Comparison of ENCODE assay signal across 17 cellular contexts in the genomic region with DNA sequence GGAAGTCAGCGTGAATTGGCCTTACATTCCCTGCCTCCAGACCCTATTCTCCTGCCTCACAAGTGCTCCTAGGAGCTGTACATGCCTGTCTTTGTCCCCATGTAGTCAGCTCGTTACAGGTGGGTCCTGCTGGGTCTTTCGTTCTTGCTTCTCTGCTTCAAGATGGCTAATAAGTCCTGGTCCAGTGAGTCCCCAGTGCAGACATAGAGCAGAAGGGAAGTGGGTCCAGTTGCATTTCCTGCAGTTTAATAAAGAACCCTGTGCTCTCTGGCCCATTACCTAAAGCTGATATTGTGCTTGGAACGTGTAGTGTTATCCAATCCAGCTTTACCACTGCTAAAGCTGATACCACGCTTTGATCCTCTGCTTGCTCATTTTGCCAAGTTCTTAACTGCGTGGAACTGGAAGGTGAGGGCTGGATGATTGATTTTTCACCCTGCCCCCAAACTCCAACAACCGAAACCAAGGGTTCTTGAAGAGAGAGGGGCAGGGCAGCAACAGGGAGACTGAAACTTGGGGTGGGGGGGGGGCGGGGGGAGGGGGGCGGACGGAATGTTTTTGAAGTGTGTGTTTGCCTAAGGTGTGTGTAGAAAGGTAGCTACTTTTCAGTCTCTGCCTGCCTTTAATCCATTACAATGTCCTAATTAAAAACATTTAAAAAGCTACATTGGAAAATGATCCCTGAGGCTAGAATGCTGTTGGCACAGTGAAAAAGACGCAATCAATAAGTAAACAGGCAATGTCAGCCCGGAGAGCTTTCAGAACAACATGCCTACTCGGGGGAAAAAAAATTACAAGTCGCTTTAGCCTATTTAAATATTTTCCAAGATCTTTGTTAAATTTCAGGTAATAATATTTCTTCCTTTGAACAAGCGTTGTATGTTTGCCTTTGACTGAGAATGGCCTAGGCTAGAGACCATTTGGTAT. TPM values are rescaled to one million over a fixed set of nuclear protein-coding genes. Genes with fewer than 3 reads are reported as not detected.
A peak's percentile ranks its signal among the peaks of the same experiment; 100 is the strongest.
DNase-seq lines count a peak whose midpoint lies in the region.
"Had no signal": no experiment of that assay in that cellular context is flagged by ENCODE, and none has a peak within 500 bp of the region (broad histone marks: within the 10 kb centered on the region; RNA-seq: fewer than 3 reads in every experiment).

No MANE protein-coding gene starts in this region.

- no peak overlapping the region for H3K4me3 Mint-ChIP-seq in activated naive CD8-positive, alpha-beta T cell treated with anti-CD3 and anti-CD28 coated beads for 36 hours
- H3K4me3 Mint-ChIP-seq: activated naive CD4-positive, alpha-beta T cell treated with anti-CD3 and anti-CD28 coated beads for 36 hours had no signal

- H3K4me1 ChIP-seq in BLaER1 (peaks cover 36% of the 10 kb centered on the region), mucosa of stomach (ENCODE audit: control insufficient read depth, insufficient read depth, low read length) (peaks cover 23% of the 10 kb centered on the region)
- H3K4me1 ChIP-seq: BE2C had no signal

- H3K9ac ChIP-seq in BLaER1 (no peak overlapping the region), mucosa of stomach (ENCODE audit: low read length) (peak overlapping the region; percentile 19)
- H3K9ac ChIP-seq: GM23248 had no signal

- DNase-seq in DMS79 treated with DMSO at 0.1 percent for 48 hours (lab: John Stamatoyannopoulos, UW) (peak; percentile 83), HPDE6-E6E7 (ENCODE audit: extremely low spot score) (no peak), NCI-H1436 treated with DMSO at 0.1 percent for 48 hours (lab: John Stamatoyannopoulos, UW) (no peak)
- no peak for DNase-seq in activated naive CD8-positive, alpha-beta T cell treated with anti-CD3 and anti-CD28 coated beads for 36 hours
- DNase-seq in stimulated activated CD4-positive, alpha-beta T cell treated with anti-CD3 and anti-CD28 coated beads, Interleukin-12 subunit alpha, Interleukin-12 subunit beta, amount 100 ng/mL, for 4 hours = no peak
- DNase-seq: activated naive CD4-positive, alpha-beta T cell treated with anti-CD3 and anti-CD28 coated beads for 36 hours; BE2C; DND-41; effector CD4-positive, alpha-beta T cell; GM23248; left ventricle myocardium inferior; NCI-H345; Peyer's patch; right cardiac atrium; stimulated activated CD4-positive, alpha-beta T cell treated with anti-CD3 and anti-CD28 coated beads, Interleukin-2, amount 100 ng/mL, for 48 hours had no signal

- peaks cover 55% of the 10 kb centered on the region for H3K4me1 Mint-ChIP-seq in activated naive CD8-positive, alpha-beta T cell treated with anti-CD3 and anti-CD28 coated beads for 36 hours

- H3K27me3 ChIP-seq in BLaER1 (no peaks in the 10 kb centered on the region), mucosa of stomach (ENCODE audit: control insufficient read depth, insufficient read depth, low read length) (no peaks in the 10 kb centered on the region)
- H3K27me3 ChIP-seq: BE2C, Peyer's patch had no signal

- peak overlapping the region; percentile 51 for H3K27ac Mint-ChIP-seq in activated naive CD8-positive, alpha-beta T cell treated with anti-CD3 and anti-CD28 coated beads for 36 hours

- H3K4me2 ChIP-seq in BLaER1 = peak overlapping the region; percentile 38; the same call in 1 of the 2 replicates

- H3K4me3 ChIP-seq in BLaER1 (no peak overlapping the region), mucosa of stomach (ENCODE audit: low read length) (no peak overlapping the region)
- H3K4me3 ChIP-seq: GM23248, left ventricle myocardium inferior, Peyer's patch had no signal

- peaks cover 8% of the 10 kb centered on the region; the same call in 1 of the 2 replicates for H3K9me3 ChIP-seq in BLaER1
- H3K9me3 ChIP-seq in mucosa of stomach (ENCODE audit: control insufficient read depth, low read length) = no peaks in the 10 kb centered on the region
- H3K9me3 ChIP-seq: BE2C, left ventricle myocardium inferior, Peyer's patch had no signal

- H3K27ac ChIP-seq in BLaER1 = peak overlapping the region; percentile 4; the same call in 1 of the 2 replicates
- H3K27ac ChIP-seq: GM23248, left ventricle myocardium inferior had no signal

- H3K9me3 Mint-ChIP-seq in activated naive CD8-positive, alpha-beta T cell treated with anti-CD3 and anti-CD28 coated beads for 36 hours = peaks cover 10% of the 10 kb centered on the region
- H3K9me3 Mint-ChIP-seq: activated naive CD4-positive, alpha-beta T cell treated with anti-CD3 and anti-CD28 coated beads for 36 hours had no signal

- H4K20me1 ChIP-seq in BLaER1 = no peaks in the 10 kb centered on the region

- H3K36me3 Mint-ChIP-seq in activated naive CD8-positive, alpha-beta T cell treated with anti-CD3 and anti-CD28 coated beads for 36 hours = peaks cover 86% of the 10 kb centered on the region

- no peaks in the 10 kb centered on the region for H3K27me3 Mint-ChIP-seq in activated naive CD8-positive, alpha-beta T cell treated with anti-CD3 and anti-CD28 coated beads for 36 hours

- peaks cover 12% of the 10 kb centered on the region for H3K36me3 ChIP-seq in BLaER1
- no peaks in the 10 kb centered on the region for H3K36me3 ChIP-seq in mucosa of stomach (ENCODE audit: control insufficient read depth, insufficient read depth, low read length)
- H3K36me3 ChIP-seq: BE2C, left ventricle myocardium inferior, Peyer's patch had no signal

RNA-seq across cellular contexts. Expression of gene CD47, which starts 46.3 kb away (rescaled TPM):
- 10 to 100 TPM; 84.7 to 85.2 TPM for total RNA-seq in activated naive CD8-positive, alpha-beta T cell treated with anti-CD3 and anti-CD28 coated beads for 36 hours
